ENCODE assay signal across 1 cellular context in genomic region chr11:126039485-126040271, GRCh38.
TF ChIP-seq lines count a peak whose summit lies in the region.

No MANE protein-coding gene starts in this region.

TF ChIP-seq in GM23338, 12 proteins besides CTCF, POLR2A, EP300 and RAD21:
- no peak for TF ChIP-seq REST (IDR thresholded peaks at IDR 0.05; ENCODE audit: unreplicated experiment)
- no peak for TF ChIP-seq NANOG (IDR thresholded peaks at IDR 0.05; ENCODE audit: borderline replicate concordance)
